In genomic region chr12:64825143-64826011, GRCh38 we compare ENCODE assay signal across 8 cellular contexts. TPM values are rescaled to one million over a fixed set of nuclear protein-coding genes. Genes with fewer than 3 reads are reported as not detected.
DNase-seq lines count a peak whose midpoint lies in the region; ATAC-seq and TF ChIP-seq lines count a peak whose summit lies in the region.

No MANE protein-coding gene starts in this region.

- 3 to 6% (median 5%) methylated on average over 37 to 51 of the region's 51 CpGs for WGBS in spleen, 5 donors

- no peak overlapping the region for H3K27ac ChIP-seq in left ventricle myocardium inferior (replicated peaks)
- no peak overlapping the region for H3K27ac ChIP-seq in spleen

- peaks cover 11% of the 10 kb centered on the region for H3K36me3 Mint-ChIP-seq in Calu3 (ENCODE audit: insufficient read depth, unreplicated experiment)
- H3K36me3 Mint-ChIP-seq in T-cell = no peaks in the 10 kb centered on the region

- H3K9me3 Mint-ChIP-seq in Calu3 (ENCODE audit: low read depth, unreplicated experiment) = no peaks in the 10 kb centered on the region
- peaks cover 0 to 3% (median 3%) of the 10 kb centered on the region in 3 donors for H3K9me3 Mint-ChIP-seq in T-cell

- peaks cover 28% of the 10 kb centered on the region for H3K4me1 ChIP-seq in left ventricle myocardium inferior
- H3K4me1 ChIP-seq in spleen = peaks cover 20 to 29% (median 28%) of the 10 kb centered on the region in 6 donors

- intact Hi-C loops in Calu3 (cut with micrococcal nuclease; ENCODE audit: unreplicated experiment) = no loop called here
- intact Hi-C loops in left ventricle myocardium inferior (cut with micrococcal nuclease) = no loop called here
- intact Hi-C loops in spleen (cut with DNase I; ENCODE audit: low total_unique reads) = no loop called here

- CTCF ChIA-PET in Calu3 (lab: Charles Lee) = interaction anchor here (0.6 to 0.7 kb wide), 2 partner anchors 56 to 259 kb away, joined by 3 to 7 read pairs; no protein-coding TSS in a partner anchor
- CTCF ChIA-PET in T-cell (lab: Charles Lee) = no interaction called here

- H3K27me3 ChIP-seq in left ventricle myocardium inferior (ENCODE audit: low read depth) (peaks cover 71% of the 10 kb centered on the region), spleen (replicated peaks in 1 of 7) (peaks cover 5 to 76% (median 42%) of the 10 kb centered on the region in 7 donors)

- TF ChIP-seq POLR2A in spleen (IDR thresholded peaks at IDR 0.05) = no peak

- ATAC-seq in HG03354 (IDR thresholded peaks at IDR 0.05; ENCODE audit: poor library complexity, severe bottlenecking, unreplicated experiment) (peak; percentile 6), T-cell (replicated peaks in 1 of 4) (peak in 2 of 4 experiments; percentile 27 to 45)

- DNase-seq in Calu3 = no peak
- DNase-seq in T-cell = no peak
- no peak for DNase-seq in left ventricle myocardium inferior
- DNase-seq in spleen = no peak
- no peak for DNase-seq in foreskin fibroblast
- DNase-seq in SKM-1 (lab: John Stamatoyannopoulos, UW; ENCODE audit: unreplicated experiment) = no peak
- DNase-seq in AG08395 (ENCODE audit: low spot score) = no peak

- H3K36me3 ChIP-seq in left ventricle myocardium inferior = no peaks in the 10 kb centered on the region
- no peaks in the 10 kb centered on the region for H3K36me3 ChIP-seq in spleen

- H3K27me3 Mint-ChIP-seq in Calu3 (ENCODE audit: unreplicated experiment) (peaks cover 25% of the 10 kb centered on the region), T-cell (peaks cover 51 to 63% of the 10 kb centered on the region in 2 donors)

- H3K4me1 Mint-ChIP-seq in Calu3 (ENCODE audit: low read depth, unreplicated experiment) = peaks cover 9% of the 10 kb centered on the region
- H3K4me1 Mint-ChIP-seq in T-cell = peaks cover 21 to 23% (median 22%) of the 10 kb centered on the region in 3 donors

- POLR2A ChIA-PET in T-cell (lab: Charles Lee) = no interaction called here

- H3K27ac Mint-ChIP-seq in Calu3 (ENCODE audit: unreplicated experiment) (no peak overlapping the region), T-cell (no peak overlapping the region)

- H3K4me3 ChIP-seq in left ventricle myocardium inferior (peak overlapping the region; percentile 67), spleen (peak overlapping the region in 7 of 8 donors; percentile 42 to 69 (median 49)), foreskin fibroblast (ENCODE audit: low read depth in 1 of 2, low read length in 2 of 2) (no peak overlapping the region)

- H3K4me3 Mint-ChIP-seq in Calu3 (ENCODE audit: low read depth, unreplicated experiment) (peak overlapping the region; percentile 96), T-cell (peak overlapping the region; percentile 58 to 75 (median 66))

- no TSS peak for BruUV-seq in Calu3 (replicated peaks; lab: Mats Ljungman, UMichigan)

- TF ChIP-seq CTCF in Calu3 (IDR thresholded peaks at IDR 0.05; ENCODE audit: unreplicated experiment) (no peak), left ventricle myocardium inferior (IDR thresholded peaks at IDR 0.05; ENCODE audit: borderline replicate concordance) (no peak), spleen (IDR thresholded peaks at IDR 0.05 in 8 of 11, conservative IDR thresholded peaks at IDR 0.05 in 3 of 11) (no peak), foreskin fibroblast (IDR thresholded peaks at IDR 0.05; ENCODE audit: low read depth, low read length) (no peak)

- H3K9me3 ChIP-seq in left ventricle myocardium inferior (replicated peaks) = peaks cover 10% of the 10 kb centered on the region
- H3K9me3 ChIP-seq in spleen = peaks cover 0 to 15% (median 3%) of the 10 kb centered on the region in 8 donors

RNA-seq across cellular contexts. Expression of gene TBC1D30, which starts 0.9 kb away (rescaled TPM):
- total RNA-seq in Calu3 (2022) = 21.4 and 29.4 TPM in 2 replicates
- under 1 TPM; 0.07 to 0.73 (median 0.41) TPM for total RNA-seq in T-cell
- total RNA-seq in left ventricle myocardium inferior = 0.77 TPM
- 10 to 100 TPM in 1 of 7 donors, 1 to 10 TPM in 6; 6.8 to 15.7 (median 8.5) TPM for total RNA-seq in spleen
- polyA plus RNA-seq in spleen = 1 to 10 TPM; 1.3 to 1.6 (median 1.5) TPM

Comparison
In these comparisons a context has a peak if more than half of its experiments do, and no peak if none do; other contexts are left out.
1. H3K4me3 ChIP-seq: peak in left ventricle myocardium inferior (single experiment) and spleen (7 of 8); none in foreskin fibroblast (0 of 2).